18 cellular contexts compared by ENCODE assay signal in the genomic region with DNA sequence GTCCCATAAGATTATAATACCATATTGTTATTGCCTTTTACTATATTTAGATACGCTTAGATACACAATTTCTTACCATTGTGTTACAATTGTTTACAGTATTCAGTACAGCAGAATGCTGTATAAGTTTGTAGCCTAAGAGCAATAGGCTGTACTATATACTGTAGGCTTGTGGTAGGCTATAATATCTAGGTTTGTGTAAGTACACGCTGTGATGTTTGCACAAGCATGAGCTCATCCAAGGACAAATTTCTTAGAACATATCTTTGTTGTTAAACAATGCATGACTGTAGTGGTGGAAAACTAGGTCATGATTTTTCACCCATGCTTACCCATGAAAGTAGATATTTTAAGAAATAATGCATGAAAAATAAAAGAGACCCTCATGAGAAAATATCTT.
DNase-seq lines count a peak whose midpoint lies in the region; ATAC-seq, FAIRE-seq and TF ChIP-seq lines count a peak whose summit lies in the region.
"Had no signal": no experiment of that assay in that cellular context is flagged by ENCODE, and none has a peak within 500 bp of the region (broad histone marks: within the 10 kb centered on the region; RNA-seq: fewer than 3 reads in every experiment).

No MANE protein-coding gene starts in this region.

- no TSS peak for BruUV-seq in HepG2 (replicated peaks; lab: Mats Ljungman, UMichigan)

- WGBS in HepG2 (ENCODE audit: low lambda C conversion rate) = 24% methylated on average over 2 of the region's 2 CpGs
- 38% methylated on average over 2 of the region's 2 CpGs for WGBS in right lobe of liver (ENCODE audit: insufficient coverage, low coverage, low lambda C conversion rate, missing lambda C conversion rate)

- H3K27ac ChIP-seq in HepG2 (ENCODE audit: extremely low read length, insufficient read depth, low read length) (no peak overlapping the region), right lobe of liver (no peak overlapping the region), RWPE2 (ENCODE audit: poor library complexity, severe bottlenecking) (no peak overlapping the region), epithelial cell of prostate (no peak overlapping the region), dorsolateral prefrontal cortex (no peak overlapping the region)
- H3K27ac ChIP-seq: BLaER1 treated with 17β-estradiol and CSF1 and Interleukin-3, amounts not matched to agents 10 nM and 100 nM had no signal

- TF ChIP-seq CTCF in HepG2 (CRISPR knock-in tag; IDR thresholded peaks at IDR 0.05) (no peak), right lobe of liver (IDR thresholded peaks at IDR 0.05) (no peak), RWPE2 (IDR thresholded peaks at IDR 0.05; ENCODE audit: poor library complexity, severe bottlenecking) (no peak), dorsolateral prefrontal cortex (IDR thresholded peaks at IDR 0.05 in 54 of 56, conservative IDR thresholded peaks at IDR 0.05 in 2 of 56; ENCODE audit: low read depth in 1 of 56, partially characterized antibody in 56 of 56) (no peak)

- TF ChIP-seq RAD21 in HepG2 (CRISPR knock-in tag; IDR thresholded peaks at IDR 0.05) = no peak

- H2AFZ ChIP-seq in HepG2 (ENCODE audit: low read length) = no peak overlapping the region
- H2AFZ ChIP-seq: GM23338 had no signal

- no peaks in the 10 kb centered on the region for H3K36me3 ChIP-seq in HepG2 (replicated peaks in 1 of 2; ENCODE audit: control insufficient read depth in 1 of 2, insufficient read depth in 2 of 2, low read length in 2 of 2)
- no peaks in the 10 kb centered on the region for H3K36me3 ChIP-seq in right lobe of liver
- H3K36me3 ChIP-seq in RWPE2 (ENCODE audit: low read depth) = no peaks in the 10 kb centered on the region
- H3K36me3 ChIP-seq: BLaER1 treated with 17β-estradiol and CSF1 and Interleukin-3, amounts not matched to agents 10 nM and 100 nM had no signal

- H3K4me2 ChIP-seq in HepG2 (ENCODE audit: low read depth, low read length) = no peak overlapping the region; the same call in 1 of the 2 replicates
- H3K4me2 ChIP-seq: BLaER1 treated with 17β-estradiol and CSF1 and Interleukin-3, amounts not matched to agents 10 nM and 100 nM; GM23338 had no signal

- no peak for FAIRE-seq in HepG2 (lab: Jason Lieb, UNC)
- FAIRE-seq in GM19239 (lab: Jason Lieb, UNC) = no peak
- FAIRE-seq: G401.6, GM12891 had no signal

- H3K4me1 ChIP-seq in HepG2 (ENCODE audit: insufficient read depth, low read length) = peaks cover 12% of the 10 kb centered on the region
- no peaks in the 10 kb centered on the region for H3K4me1 ChIP-seq in right lobe of liver
- no peaks in the 10 kb centered on the region for H3K4me1 ChIP-seq in RWPE2 (ENCODE audit: insufficient read depth, poor library complexity, severe bottlenecking)
- H3K4me1 ChIP-seq: BLaER1 treated with 17β-estradiol and CSF1 and Interleukin-3, amounts not matched to agents 10 nM and 100 nM had no signal

- TF ChIP-seq POLR2A in HepG2 (IDR thresholded peaks at IDR 0.05; ENCODE audit: insufficient read depth in 1 of 2, low read depth in 2 of 2, low read length in 2 of 2) (no peak), right lobe of liver (IDR thresholded peaks at IDR 0.05) (no peak)

- H3K9me3 ChIP-seq in HepG2 (ENCODE audit: low read length) (no peaks in the 10 kb centered on the region), right lobe of liver (no peaks in the 10 kb centered on the region), RWPE2 (ENCODE audit: severe bottlenecking) (no peaks in the 10 kb centered on the region)
- H3K9me3 ChIP-seq: BLaER1 treated with 17β-estradiol and CSF1 and Interleukin-3, amounts not matched to agents 10 nM and 100 nM had no signal

- H3K4me3 ChIP-seq in HepG2 (replicated peaks in 1 of 3; ENCODE audit: insufficient read depth in 1 of 3, low read depth in 2 of 3, low read length in 3 of 3) (no peak overlapping the region), right lobe of liver (no peak overlapping the region), RWPE2 (ENCODE audit: severe bottlenecking) (no peak overlapping the region), dorsolateral prefrontal cortex (no peak overlapping the region)
- H3K4me3 ChIP-seq: BLaER1 treated with 17β-estradiol and CSF1 and Interleukin-3, amounts not matched to agents 10 nM and 100 nM; GM23338 had no signal

- no peak overlapping the region for H3K9ac ChIP-seq in HepG2 (ENCODE audit: insufficient read depth, low read depth, low read length)
- H3K9ac ChIP-seq: BLaER1 treated with 17β-estradiol and CSF1 and Interleukin-3, amounts not matched to agents 10 nM and 100 nM had no signal

- peak; percentile 98 for ATAC-seq in HepG2
- ATAC-seq in right lobe of liver = no peak
- ATAC-seq in RWPE2 (ENCODE audit: low read depth) = peak; percentile 55
- ATAC-seq: GM23338 had no signal

- no peaks in the 10 kb centered on the region; a peak in 1 of 5 replicates for H3K27me3 ChIP-seq in HepG2 (ENCODE audit: control insufficient read depth in 1 of 2, insufficient read depth in 2 of 2, low read length in 2 of 2)
- no peaks in the 10 kb centered on the region for H3K27me3 ChIP-seq in right lobe of liver
- H3K27me3 ChIP-seq in RWPE2 (ENCODE audit: insufficient read depth, poor library complexity, severe bottlenecking) = peaks cover 8% of the 10 kb centered on the region
- no peaks in the 10 kb centered on the region for H3K27me3 ChIP-seq in dorsolateral prefrontal cortex
- H3K27me3 ChIP-seq: BLaER1 treated with 17β-estradiol and CSF1 and Interleukin-3, amounts not matched to agents 10 nM and 100 nM had no signal

- CTCF ChIA-PET in HepG2 (lab: Yijun Ruan, JAX; ENCODE audit: low intra/inter-chr PET ratio, low total read pairs) = no interaction called here

- in situ Hi-C loops in HepG2 (cut with HindIII; ENCODE audit: extremely low pct_ligation_motif_present, low pct_unique_long_range_greater_than_20kb) = no loop called here

- TF ChIP-seq EP300 in HepG2 (IDR thresholded peaks at IDR 0.05; ENCODE audit: low read depth in 2 of 2, low read length in 2 of 2) (peak in 1 of 2 experiments; percentile 13; a peak in 1 of 4 replicates), HepG2 (CRISPR knock-in tag; IDR thresholded peaks at IDR 0.05; ENCODE audit: borderline replicate concordance) (no peak)

- H3K79me2 ChIP-seq in HepG2 (ENCODE audit: insufficient read depth, low read length) = no peaks in the 10 kb centered on the region

- DNase-seq in HepG2 (ENCODE audit: low spot score) = peak; percentile 68
- DNase-seq in right lobe of liver = no peak
- DNase-seq in RWPE2 (ENCODE audit: low spot score) = no peak
- peak; percentile 5 for DNase-seq in epithelial cell of prostate (ENCODE audit: low read depth, low spot score)
- DNase-seq in dorsolateral prefrontal cortex = no peak
- DNase-seq in GM19239 (ENCODE audit: insufficient read length, low spot score) = no peak
- DNase-seq in NCI-H146 treated with DMSO at 0.1 percent for 48 hours (lab: John Stamatoyannopoulos, UW; ENCODE audit: unreplicated experiment) = no peak
- DNase-seq: ACHN; Calu3; CD4-positive, alpha-beta T cell; DMS 273 treated with DMSO at 0.1 percent for 48 hours; DMS79 treated with DMSO at 0.1 percent for 48 hours; EL; H7 had no signal

- intact Hi-C loops in HepG2 (cut with micrococcal nuclease; ENCODE audit: unreplicated experiment) (no loop called here), right lobe of liver (cut with DNase I) (no loop called here), dorsolateral prefrontal cortex (cut with DNase I) (no loop called here)

- no peaks in the 10 kb centered on the region for H4K20me1 ChIP-seq in HepG2 (ENCODE audit: insufficient read depth, low read length)
- H4K20me1 ChIP-seq: BLaER1 treated with 17β-estradiol and CSF1 and Interleukin-3, amounts not matched to agents 10 nM and 100 nM had no signal

- POLR2A ChIA-PET in HepG2 (lab: Yijun Ruan, JAX) = no interaction called here

TF ChIP-seq in HepG2, 621 proteins besides CTCF, POLR2A, EP300 and RAD21 (continues in another document):
- TF ChIP-seq CHD4 (IDR thresholded peaks at IDR 0.05; ENCODE audit: borderline replicate concordance, low read length) (no peak), ZNF572 (CRISPR knock-in tag; IDR thresholded peaks at IDR 0.05) (no peak), MBNL3 (CRISPR knock-in tag; conservative IDR thresholded peaks at IDR 0.05) (no peak), KDM2A (CRISPR knock-in tag; IDR thresholded peaks at IDR 0.05; ENCODE audit: borderline replicate concordance, low read depth) (no peak), KMT2B (CRISPR knock-in tag; IDR thresholded peaks at IDR 0.05) (no peak), ZNF773 (CRISPR knock-in tag; IDR thresholded peaks at IDR 0.05; ENCODE audit: borderline replicate concordance) (no peak), ZNF619 (CRISPR knock-in tag; IDR thresholded peaks at IDR 0.05) (no peak), SAP130 (CRISPR knock-in tag; IDR thresholded peaks at IDR 0.05; ENCODE audit: low read depth) (0 out of 2 replicates have a peak, but pooled peaks have one; percentile 16), MYC (CRISPR knock-in tag; IDR thresholded peaks at IDR 0.05; ENCODE audit: borderline replicate concordance) (no peak), ZNF75D (CRISPR knock-in tag; IDR thresholded peaks at IDR 0.05; ENCODE audit: borderline replicate concordance) (no peak), FOSL2 (CRISPR knock-in tag; IDR thresholded peaks at IDR 0.05) (peak; percentile 39; the same call in 1 of the 2 replicates)
- TF ChIP-seq, protein P1, sequence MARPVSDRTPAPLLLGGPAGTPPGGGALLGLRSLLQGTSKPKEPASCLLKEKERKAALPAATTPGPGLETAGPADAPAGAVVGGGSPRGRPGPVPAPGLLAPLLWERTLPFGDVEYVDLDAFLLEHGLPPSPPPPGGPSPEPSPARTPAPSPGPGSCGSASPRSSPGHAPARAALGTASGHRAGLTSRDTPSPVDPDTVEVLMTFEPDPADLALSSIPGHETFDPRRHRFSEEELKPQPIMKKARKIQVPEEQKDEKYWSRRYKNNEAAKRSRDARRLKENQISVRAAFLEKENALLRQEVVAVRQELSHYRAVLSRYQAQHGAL (CRISPR knock-in tag; IDR thresholded peaks at IDR 0.05; ENCODE audit: not compliant biosample characterization) = no peak

Comparison
In these comparisons a context has a peak if more than half of its experiments do, and no peak if none do; other contexts are left out.
1. ATAC-seq: peak in HepG2 (single experiment) and RWPE2 (single experiment); none in right lobe of liver (0 of 4).
2. DNase-seq: peak in HepG2 (single experiment) and epithelial cell of prostate (single experiment); none in right lobe of liver (0 of 3), RWPE2 (single experiment), dorsolateral prefrontal cortex (0 of 10), GM19239 (single experiment) and NCI-H146 treated with DMSO at 0.1 percent for 48 hours (single experiment).